ENCODE assay signal across 15 cellular contexts in genomic region chr2:225140761-225141160, GRCh38.
DNase-seq lines count a peak whose midpoint lies in the region; ATAC-seq, FAIRE-seq and TF ChIP-seq lines count a peak whose summit lies in the region.
"Had no signal": no experiment of that assay in that cellular context is flagged by ENCODE, and none has a peak within 500 bp of the region (broad histone marks: within the 10 kb centered on the region; RNA-seq: fewer than 3 reads in every experiment).

No MANE protein-coding gene starts in this region.

- DNase-seq in HepG2 (ENCODE audit: low spot score) (no peak), right lobe of liver (no peak), NCI-H446 (lab: John Stamatoyannopoulos, UW) (peak; percentile 15 to 76), fibroblast of mammary gland (ENCODE audit: low read depth) (peak; percentile 12), NCI-H345 treated with DMSO at 0.1 percent for 48 hours (lab: John Stamatoyannopoulos, UW; ENCODE audit: unreplicated experiment) (no peak), Right ventricle myocardium inferior (ENCODE audit: missing footprints) (no peak)
- no peak for DNase-seq in activated CD4-positive, alpha-beta T cell treated with anti-CD3 and anti-CD28 coated beads, Interleukin-2, amount 50 U/mL, for 48 hours
- DNase-seq: CD8-positive, alpha-beta T cell; COR-L47; DMS53; GM23248; H7 had no signal

- no peaks in the 10 kb centered on the region for H4K20me1 ChIP-seq in HepG2 (ENCODE audit: insufficient read depth, low read length)

- POLR2A ChIA-PET in HepG2 (lab: Yijun Ruan, JAX): no interaction called here

- no peaks in the 10 kb centered on the region for H3K27me3 ChIP-seq in HepG2 (ENCODE audit: control insufficient read depth in 1 of 2, insufficient read depth in 2 of 2, low read length in 2 of 2)
- H3K27me3 ChIP-seq in right lobe of liver: no peaks in the 10 kb centered on the region

- no peak overlapping the region for H3K27ac ChIP-seq in HepG2 (ENCODE audit: extremely low read length, insufficient read depth, low read length)
- no peak overlapping the region for H3K27ac ChIP-seq in right lobe of liver
- H3K27ac ChIP-seq: GM23248 had no signal

- H3K36me3 ChIP-seq in HepG2 (replicated peaks in 1 of 2; ENCODE audit: control insufficient read depth in 1 of 2, insufficient read depth in 2 of 2, low read length in 2 of 2) (no peaks in the 10 kb centered on the region), right lobe of liver (no peaks in the 10 kb centered on the region)

- H3K4me2 ChIP-seq in HepG2 (ENCODE audit: low read depth, low read length): no peak overlapping the region

- H3K4me3 ChIP-seq in HepG2 (replicated peaks in 1 of 3; ENCODE audit: insufficient read depth in 1 of 3, low read depth in 2 of 3, low read length in 3 of 3) (no peak overlapping the region), right lobe of liver (no peak overlapping the region), fibroblast of mammary gland (ENCODE audit: control insufficient read depth, low read depth, low read length) (no peak overlapping the region)
- H3K4me3 ChIP-seq: GM23248 had no signal

- intact Hi-C loops in HepG2 (cut with micrococcal nuclease; ENCODE audit: unreplicated experiment) (no loop called here), right lobe of liver (cut with DNase I) (no loop called here), Right ventricle myocardium inferior (cut with DNase I) (no loop called here)

- no peak for TF ChIP-seq RAD21 in HepG2 (CRISPR knock-in tag; IDR thresholded peaks at IDR 0.05)

- H3K9ac ChIP-seq in HepG2 (ENCODE audit: insufficient read depth, low read depth, low read length): no peak overlapping the region
- H3K9ac ChIP-seq: GM23248 had no signal

- H3K79me2 ChIP-seq in HepG2 (ENCODE audit: insufficient read depth, low read length): no peaks in the 10 kb centered on the region

- BruUV-seq in HepG2 (replicated peaks; lab: Mats Ljungman, UMichigan): no TSS peak

- no peak for FAIRE-seq in HepG2 (lab: Jason Lieb, UNC)
- FAIRE-seq: A204.1, D721Med, GM18507 had no signal

- TF ChIP-seq POLR2A in HepG2 (IDR thresholded peaks at IDR 0.05; ENCODE audit: insufficient read depth in 1 of 2, low read depth in 2 of 2, low read length in 2 of 2): no peak
- TF ChIP-seq POLR2A in right lobe of liver (IDR thresholded peaks at IDR 0.05): no peak

- H3K4me1 ChIP-seq in HepG2 (ENCODE audit: insufficient read depth, low read length) (no peaks in the 10 kb centered on the region), right lobe of liver (no peaks in the 10 kb centered on the region)

- no peak for TF ChIP-seq CTCF in HepG2 (CRISPR knock-in tag; IDR thresholded peaks at IDR 0.05)
- TF ChIP-seq CTCF in right lobe of liver (IDR thresholded peaks at IDR 0.05): no peak
- no peak for TF ChIP-seq CTCF in fibroblast of mammary gland (conservative IDR thresholded peaks at IDR 0.05; ENCODE audit: control insufficient read depth, insufficient read depth, low read depth, low read length)

- CTCF ChIA-PET in HepG2 (lab: Yijun Ruan, JAX; ENCODE audit: low intra/inter-chr PET ratio, low total read pairs): no interaction called here

- no peaks in the 10 kb centered on the region for H3K9me3 ChIP-seq in HepG2 (ENCODE audit: low read length)
- no peaks in the 10 kb centered on the region for H3K9me3 ChIP-seq in right lobe of liver

- TF ChIP-seq EP300 in HepG2 (IDR thresholded peaks at IDR 0.05; ENCODE audit: low read depth in 2 of 2, low read length in 2 of 2): no peak
- no peak for TF ChIP-seq EP300 in HepG2 (CRISPR knock-in tag; IDR thresholded peaks at IDR 0.05; ENCODE audit: borderline replicate concordance)

- no peak overlapping the region for H2AFZ ChIP-seq in HepG2 (ENCODE audit: low read length)
- H2AFZ ChIP-seq: GM23248 had no signal

- ATAC-seq in HepG2 (no peak), right lobe of liver (no peak), Right ventricle myocardium inferior (no peak)
- ATAC-seq: CD8-positive, alpha-beta T cell had no signal

- in situ Hi-C loops in HepG2 (cut with HindIII; ENCODE audit: extremely low pct_ligation_motif_present, low pct_unique_long_range_greater_than_20kb): no loop called here

TF ChIP-seq in HepG2, 621 proteins besides CTCF, POLR2A, EP300 and RAD21:
- TF ChIP-seq GTF2F1 (IDR thresholded peaks at IDR 0.05; ENCODE audit: low read length) (no peak), U2AF2 (IDR thresholded peaks at IDR 0.05; ENCODE audit: low read depth, low read length) (no peak), HES4 (CRISPR knock-in tag; IDR thresholded peaks at IDR 0.05; ENCODE audit: borderline replicate concordance) (no peak), ATF7 (IDR thresholded peaks at IDR 0.05) (peak; percentile 22; the same call in 1 of the 2 replicates), ATF7 (CRISPR knock-in tag; IDR thresholded peaks at IDR 0.05) (no peak)

Comparison
In these comparisons a context has a peak if more than half of its experiments do, and no peak if none do; other contexts are left out.
1. DNase-seq: peak in NCI-H446 (2 of 2) and fibroblast of mammary gland (single experiment); none in HepG2 (single experiment), right lobe of liver (0 of 3), NCI-H345 treated with DMSO at 0.1 percent for 48 hours (single experiment), Right ventricle myocardium inferior (single experiment) and activated CD4-positive, alpha-beta T cell treated with anti-CD3 and anti-CD28 coated beads, Interleukin-2, amount 50 U/mL, for 48 hours (0 of 2).